8 cellular contexts compared by ENCODE assay signal in the genomic region with DNA sequence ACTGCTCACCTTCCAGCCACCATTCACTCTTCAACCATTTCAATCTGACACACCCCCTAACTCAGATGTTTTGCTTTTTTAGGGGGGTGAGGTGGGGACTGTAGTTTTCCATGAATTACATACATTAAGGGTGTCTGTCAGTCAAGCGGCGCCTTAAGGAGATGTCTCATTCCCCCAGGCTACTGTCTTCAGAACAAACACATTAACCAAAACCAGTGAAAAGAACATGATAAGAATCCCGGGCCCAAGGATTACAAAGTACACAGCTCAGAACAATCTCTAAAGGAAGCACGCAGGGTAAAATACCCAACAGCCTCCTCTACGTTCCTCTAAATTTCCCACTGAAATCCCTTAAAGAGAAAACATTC.
DNase-seq lines count a peak whose midpoint lies in the region; ATAC-seq and TF ChIP-seq lines count a peak whose summit lies in the region.

No MANE protein-coding gene starts in this region.

- TF ChIP-seq POLR2A in heart left ventricle (IDR thresholded peaks at IDR 0.05), result no peak

- WGBS in heart left ventricle, 4 donors, result 11 to 18% (median 14%) methylated on average over 5 of the region's 5 CpGs

- H3K4me3 ChIP-seq in heart left ventricle, result peak overlapping the region; percentile 50 to 82 (median 67)

- no peaks in the 10 kb centered on the region for H3K27me3 ChIP-seq in heart left ventricle
- H3K27me3 ChIP-seq in layer of hippocampus (ENCODE audit: control insufficient read depth, insufficient read depth, low read length), result no peaks in the 10 kb centered on the region

- no peaks in the 10 kb centered on the region for H3K9me3 ChIP-seq in heart left ventricle

- intact Hi-C loops in heart left ventricle (cut with DNase I), result loop anchor here (1.0 to 10.0 kb wide), 17 partner anchors 60 to 275 kb away; a partner anchor contains a TSS
- intact Hi-C loops in Right ventricle myocardium inferior (cut with DNase I), result loop anchor here (1.0 to 5.0 kb wide), 5 partner anchors 63 to 195 kb away; a partner anchor contains a TSS

- H3K27ac ChIP-seq in heart left ventricle (peak overlapping the region; percentile 91 to 99 (median 95)), angular gyrus (ENCODE audit: low read depth, low read length) (peak overlapping the region; percentile 97), layer of hippocampus (ENCODE audit: low read depth, low read length) (peak overlapping the region; percentile 88), substantia nigra (ENCODE audit: low read depth, low read length, poor library complexity, severe bottlenecking) (peak overlapping the region; percentile 95)

- no peak for TF ChIP-seq CTCF in heart left ventricle (IDR thresholded peaks at IDR 0.05)

- no peak for DNase-seq in heart left ventricle
- DNase-seq in Right ventricle myocardium inferior (ENCODE audit: missing footprints), result no peak
- DNase-seq in substantia nigra (lab: John Stamatoyannopoulos, UW), result peak in 2 of 49 donors; percentile 56 to 59

- ATAC-seq in heart left ventricle (peak in 2 of 4 donors; percentile 4 to 6), Right ventricle myocardium inferior (no peak), GM18870 (IDR thresholded peaks at IDR 0.05; ENCODE audit: unreplicated experiment) (no peak), GM19467 (IDR thresholded peaks at IDR 0.05; ENCODE audit: unreplicated experiment) (no peak), HG02610 (IDR thresholded peaks at IDR 0.05; ENCODE audit: unreplicated experiment) (no peak)

- no peaks in the 10 kb centered on the region for H3K36me3 ChIP-seq in heart left ventricle

- H3K4me1 ChIP-seq in heart left ventricle, result peaks cover 0 to 43% (median 25%) of the 10 kb centered on the region in 12 donors
